Comparison of ENCODE assay signal across 8 cellular contexts in the genomic region with DNA sequence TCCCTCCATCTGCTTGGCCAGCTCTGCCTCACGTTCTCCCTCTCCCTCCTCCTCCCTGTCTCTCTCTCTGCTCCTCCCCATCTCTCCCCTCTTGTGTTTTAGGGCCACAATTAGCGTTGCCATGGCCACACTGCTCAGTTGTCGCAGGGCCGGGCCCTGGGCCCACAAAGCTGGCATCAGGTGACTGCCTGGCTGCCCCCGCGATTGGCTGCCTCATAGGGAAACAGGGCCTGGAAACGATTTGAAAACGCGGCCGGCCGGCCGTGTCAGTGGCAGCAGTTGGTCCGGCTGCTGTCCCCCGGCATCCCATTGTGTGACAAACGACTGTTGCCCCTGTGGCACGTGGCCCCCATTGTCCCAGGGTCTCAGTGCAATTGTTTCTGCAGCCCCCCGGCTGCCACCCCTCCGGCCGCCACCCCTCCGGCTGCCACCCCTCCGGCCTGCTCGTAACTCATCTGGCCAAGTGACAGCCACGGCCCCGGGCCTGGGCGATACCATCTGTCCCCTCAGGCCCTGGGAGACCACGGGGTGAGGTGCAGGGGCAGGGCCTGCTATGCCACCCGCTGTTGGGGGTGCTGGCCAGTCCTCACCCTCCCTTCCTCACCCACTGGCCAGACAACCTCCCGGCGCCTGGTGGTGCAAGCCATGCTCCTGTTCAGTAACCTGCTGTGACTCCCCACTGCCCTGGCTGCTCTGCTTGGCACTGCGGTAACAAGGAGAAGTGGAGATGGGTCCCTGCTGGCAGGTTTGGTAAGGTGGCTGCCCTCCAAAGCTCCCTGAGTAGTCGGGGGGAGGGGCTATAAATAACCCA. TPM values are rescaled to one million over a fixed set of nuclear protein-coding genes. Genes with fewer than 3 reads are reported as not detected.
DNase-seq lines count a peak whose midpoint lies in the region; ATAC-seq and TF ChIP-seq lines count a peak whose summit lies in the region.

No MANE protein-coding gene starts in this region.

- no peak for ATAC-seq in GM21367 (IDR thresholded peaks at IDR 0.05; ENCODE audit: unreplicated experiment)

- in situ Hi-C loops in GM13977 (cut with MboI; ENCODE audit: low pct_unique_long_range_greater_than_20kb, low sequenced_read_pairs, unreplicated experiment) = no loop called here

- no peaks in the 10 kb centered on the region for H3K9me3 ChIP-seq in endocrine pancreas (ENCODE audit: control insufficient read depth, low read length)

- TF ChIP-seq CTCF in GM13977 (IDR thresholded peaks at IDR 0.05; ENCODE audit: extremely low read depth, insufficient read depth, missing control alignments) = no peak

- no peaks in the 10 kb centered on the region for H3K4me1 ChIP-seq in endocrine pancreas (ENCODE audit: control insufficient read depth, insufficient read depth, low read length)

- DNase-seq in DMS53 (lab: John Stamatoyannopoulos, UW) (peak; percentile 95), NCI-H2227 treated with DMSO at 0.1 percent for 48 hours (lab: John Stamatoyannopoulos, UW) (peak; percentile 93), mucosa of gallbladder (ENCODE audit: low spot score) (peak; percentile 18), HK-2 (ENCODE audit: unreplicated experiment) (no peak), GDM1 (lab: John Stamatoyannopoulos, UW) (no peak), GM13977 (ENCODE audit: low spot score) (no peak)

- H3K36me3 ChIP-seq in endocrine pancreas (ENCODE audit: control insufficient read depth, insufficient read depth, low read length) = no peaks in the 10 kb centered on the region

- H3K27me3 ChIP-seq in endocrine pancreas (ENCODE audit: control insufficient read depth, insufficient read depth, low read length) = no peaks in the 10 kb centered on the region

- H3K4me3 ChIP-seq in endocrine pancreas (ENCODE audit: control insufficient read depth, insufficient read depth, low read length) = no peak overlapping the region

- H3K9ac ChIP-seq in endocrine pancreas (ENCODE audit: control insufficient read depth, insufficient read depth, low read length) = peak overlapping the region; percentile 47

RNA-seq across cellular contexts. Expression of a gene that starts 17.3 kb away (rescaled TPM):
- total RNA-seq in mucosa of gallbladder = not detected

RNA-seq across cellular contexts. Expression of a gene that starts 56.0 kb away (rescaled TPM):
- total RNA-seq in mucosa of gallbladder = not detected

Comparison
In these comparisons a context has a peak if more than half of its experiments do, and no peak if none do; other contexts are left out.
1. DNase-seq: peak in DMS53 (single experiment), NCI-H2227 treated with DMSO at 0.1 percent for 48 hours (single experiment) and mucosa of gallbladder (single experiment); none in HK-2 (single experiment), GDM1 (single experiment) and GM13977 (single experiment).